8 cellular contexts compared by ENCODE assay signal in the genomic region with DNA sequence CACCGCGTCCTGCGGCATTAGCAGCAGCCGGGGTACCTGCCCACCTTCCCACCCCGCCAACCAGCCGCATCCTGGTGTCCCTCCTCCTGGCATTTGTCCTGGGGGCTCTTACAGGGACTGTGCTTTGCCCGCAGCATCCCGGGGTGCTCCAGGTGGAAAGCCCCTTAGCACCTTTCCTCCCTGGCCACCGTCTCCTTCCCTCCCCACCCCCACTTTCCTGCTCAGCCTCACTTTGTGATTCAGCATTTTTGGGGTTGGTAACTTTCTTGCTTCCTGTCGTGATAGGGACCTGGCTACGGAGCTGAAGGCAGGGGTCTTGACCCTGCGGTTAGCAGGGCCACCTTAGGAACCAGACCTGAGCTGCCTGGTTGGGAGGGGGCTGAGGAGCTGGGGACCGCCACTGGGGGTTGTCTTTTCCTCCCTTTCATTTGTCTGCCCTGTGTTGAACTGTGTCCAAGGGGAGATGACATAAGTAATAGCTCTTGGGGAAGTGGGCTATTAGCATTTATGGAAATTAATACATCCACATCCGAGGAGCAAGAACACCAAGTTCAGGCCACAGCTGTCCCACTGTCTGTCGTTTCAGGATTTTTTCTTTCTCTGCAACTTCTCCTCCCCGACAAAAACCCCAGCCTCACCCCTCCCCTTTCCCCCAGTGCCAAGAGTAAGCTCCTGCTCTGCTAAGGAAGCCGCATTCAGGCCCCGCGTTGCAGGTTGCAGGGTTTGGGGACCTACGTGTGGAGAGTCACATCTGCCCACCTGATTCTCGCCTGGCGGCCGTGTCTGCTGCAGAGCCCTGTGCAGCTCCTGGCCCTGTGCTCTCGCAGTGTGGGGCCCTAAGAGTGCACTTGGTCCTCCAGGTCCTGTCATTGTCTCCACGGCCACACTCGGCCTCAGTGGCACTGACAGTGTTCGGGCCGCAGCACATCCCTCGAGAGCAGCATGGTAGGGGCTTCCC. TPM values are rescaled to one million over a fixed set of nuclear protein-coding genes. Genes with fewer than 3 reads are reported as not detected.
DNase-seq lines count a peak whose midpoint lies in the region; ATAC-seq and TF ChIP-seq lines count a peak whose summit lies in the region.

No MANE protein-coding gene starts in this region.

- H3K9me3 ChIP-seq in endodermal cell (ENCODE audit: control insufficient read depth, low read length): no peaks in the 10 kb centered on the region

- H3K4me3 Mint-ChIP-seq in T-helper 2 cell treated with Interferon-gamma antibody and Interleukin-4, amounts not matched to agents 5 μg/mL and 100 μg/mL, for 36 hours: peak overlapping the region; percentile 98
- peak overlapping the region; percentile 73 for H3K4me3 Mint-ChIP-seq in endodermal cell
- peak overlapping the region; percentile 77 for H3K4me3 Mint-ChIP-seq in progenitor cell of endocrine pancreas (ENCODE audit: low read depth)

- no peak for ATAC-seq in foreskin keratinocyte
- ATAC-seq in HG03469 (IDR thresholded peaks at IDR 0.05; ENCODE audit: unreplicated experiment): no peak

- H3K9me3 Mint-ChIP-seq in T-helper 2 cell treated with Interferon-gamma antibody and Interleukin-4, amounts not matched to agents 5 μg/mL and 100 μg/mL, for 36 hours: no peaks in the 10 kb centered on the region
- H3K9me3 Mint-ChIP-seq in endodermal cell: no peaks in the 10 kb centered on the region
- no peaks in the 10 kb centered on the region for H3K9me3 Mint-ChIP-seq in progenitor cell of endocrine pancreas (ENCODE audit: low read depth)

- H3K27me3 Mint-ChIP-seq in T-helper 2 cell treated with Interferon-gamma antibody and Interleukin-4, amounts not matched to agents 5 μg/mL and 100 μg/mL, for 36 hours (ENCODE audit: low read depth): no peaks in the 10 kb centered on the region
- H3K27me3 Mint-ChIP-seq in endodermal cell (ENCODE audit: insufficient read depth) (peaks cover 11% of the 10 kb centered on the region), progenitor cell of endocrine pancreas (peaks cover 24% of the 10 kb centered on the region)

- H3K27ac ChIP-seq in endodermal cell (ENCODE audit: low read depth, low read length) (no peak overlapping the region), foreskin keratinocyte (no peak overlapping the region)

- H3K27ac Mint-ChIP-seq in T-helper 2 cell treated with Interferon-gamma antibody and Interleukin-4, amounts not matched to agents 5 μg/mL and 100 μg/mL, for 36 hours: peak overlapping the region; percentile 96
- peak overlapping the region; percentile 16 for H3K27ac Mint-ChIP-seq in endodermal cell
- no peak overlapping the region for H3K27ac Mint-ChIP-seq in progenitor cell of endocrine pancreas

- TF ChIP-seq CTCF in endodermal cell (conservative IDR thresholded peaks at IDR 0.05) (no peak), progenitor cell of endocrine pancreas (IDR thresholded peaks at IDR 0.05; ENCODE audit: unreplicated experiment) (no peak), foreskin keratinocyte (conservative IDR thresholded peaks at IDR 0.05) (no peak)

- H3K36me3 ChIP-seq in endodermal cell (ENCODE audit: control insufficient read depth, insufficient read depth, low read length): no peaks in the 10 kb centered on the region

- H3K4me1 Mint-ChIP-seq in T-helper 2 cell treated with Interferon-gamma antibody and Interleukin-4, amounts not matched to agents 5 μg/mL and 100 μg/mL, for 36 hours (ENCODE audit: low read depth): peaks cover 18% of the 10 kb centered on the region
- H3K4me1 Mint-ChIP-seq in endodermal cell: peaks cover 17% of the 10 kb centered on the region
- H3K4me1 Mint-ChIP-seq in progenitor cell of endocrine pancreas (ENCODE audit: low read depth): peaks cover 6% of the 10 kb centered on the region

- peaks cover 8% of the 10 kb centered on the region for H3K36me3 Mint-ChIP-seq in T-helper 2 cell treated with Interferon-gamma antibody and Interleukin-4, amounts not matched to agents 5 μg/mL and 100 μg/mL, for 36 hours (ENCODE audit: low read depth)
- H3K36me3 Mint-ChIP-seq in endodermal cell (ENCODE audit: low read depth) (no peaks in the 10 kb centered on the region), progenitor cell of endocrine pancreas (ENCODE audit: insufficient read depth) (peaks cover 1% of the 10 kb centered on the region)

- peak overlapping the region; percentile 79 for H3K4me3 ChIP-seq in endodermal cell (ENCODE audit: low read length)

- WGBS in endodermal cell (ENCODE audit: insufficient coverage in 1 of 2, insufficient read length in 1 of 2), 2 experiments: 43 to 49% methylated on average over 21 to 29 of the region's 29 CpGs

- peaks cover 3% of the 10 kb centered on the region for H3K4me1 ChIP-seq in endodermal cell (ENCODE audit: control insufficient read depth, insufficient read depth, low read length)
- no peaks in the 10 kb centered on the region for H3K4me1 ChIP-seq in foreskin keratinocyte

- DNase-seq in GM19238 (ENCODE audit: insufficient read length, low spot score) (peak; percentile 30), endodermal cell (no peak), progenitor cell of endocrine pancreas (ENCODE audit: low spot score, unreplicated experiment) (no peak), foreskin keratinocyte (no peak), NCI-H2029 (lab: John Stamatoyannopoulos, UW) (no peak), NCI-H510A (lab: John Stamatoyannopoulos, UW) (no peak)
- DNase-seq in T-helper 2 cell treated with Interferon-gamma antibody and Interleukin-4, amounts not matched to agents 5 μg/mL and 100 μg/mL, for 36 hours (ENCODE audit: low spot score): peak; percentile 31

- no peak overlapping the region for H3K9ac ChIP-seq in endodermal cell (ENCODE audit: extremely low read depth, low read length, poor library complexity, severe bottlenecking)

- H3K27me3 ChIP-seq in endodermal cell (ENCODE audit: control insufficient read depth, insufficient read depth, low read length, poor library complexity, severe bottlenecking): peaks cover 6% of the 10 kb centered on the region
- H3K27me3 ChIP-seq in foreskin keratinocyte: no peaks in the 10 kb centered on the region

RNA-seq across cellular contexts. Expression of gene NPHP4, which starts 1.6 kb away (rescaled TPM):
- total RNA-seq in endodermal cell (10 to 100 TPM; 19.1 to 25.4 TPM), progenitor cell of endocrine pancreas (26.6 and 29.9 TPM in 2 replicates), foreskin keratinocyte (7.4 and 9.2 TPM in 2 replicates)
- 15.1 TPM for polyA plus RNA-seq in endodermal cell (2013, experiment 1 of 2)
- 12.6 TPM for polyA plus RNA-seq in endodermal cell (2013, experiment 2 of 2)
- 3.9 and 4.8 TPM in 2 replicates for polyA plus RNA-seq in foreskin keratinocyte

RNA-seq across cellular contexts. Expression of gene KCNAB2, which starts 51.9 kb away (rescaled TPM):
- total RNA-seq in endodermal cell (10 to 100 TPM; 14.9 to 22.9 TPM), progenitor cell of endocrine pancreas (5.8 and 6.9 TPM in 2 replicates), foreskin keratinocyte (2.0 TPM in 2 replicates)
- polyA plus RNA-seq in endodermal cell (2013, experiment 1 of 2): 6.6 TPM
- polyA plus RNA-seq in endodermal cell (2013, experiment 2 of 2): 6.0 TPM
- polyA plus RNA-seq in foreskin keratinocyte: 1.8 and 2.0 TPM in 2 replicates

Comparison
In these comparisons a context has a peak if more than half of its experiments do, and no peak if none do; other contexts are left out.
1. DNase-seq: peak in GM19238 (single experiment) and T-helper 2 cell treated with Interferon-gamma antibody and Interleukin-4, amounts not matched to agents 5 μg/mL and 100 μg/mL, for 36 hours (single experiment); none in endodermal cell (single experiment), progenitor cell of endocrine pancreas (single experiment), foreskin keratinocyte (0 of 2), NCI-H2029 (single experiment) and NCI-H510A (single experiment).
2. Peak in every context shown above with its lines, with median percentiles within 50 percentile points of each other: H3K4me3 Mint-ChIP-seq.